8 cellular contexts compared by ENCODE assay signal in genomic region chr19:676343-677105, GRCh38. TPM values are rescaled to one million over a fixed set of nuclear protein-coding genes. Genes with fewer than 3 reads are reported as not detected.
A peak's percentile ranks its signal among the peaks of the same experiment; 100 is the strongest.
DNase-seq lines count a peak whose midpoint lies in the region; ATAC-seq and TF ChIP-seq lines count a peak whose summit lies in the region.

TSS of gene FSTL3 (plus strand) at chr19:676392. CDS start at chr19:676424, 32 bp downstream.

- intact Hi-C loops in heart left ventricle (cut with DNase I) = no loop called here

- TF ChIP-seq POLR2A in heart left ventricle (IDR thresholded peaks at IDR 0.05) = peak in 1 of 2 donors; percentile 77

- peak; percentile 49 for DNase-seq in Daoy (ENCODE audit: low read depth)
- peak in 1 of 5 donors; percentile 58 for DNase-seq in heart left ventricle
- DNase-seq in retinal pigment epithelial cell (ENCODE audit: low read depth) = peak; percentile 17
- DNase-seq in NCI-H1417 (lab: John Stamatoyannopoulos, UW) = no peak
- no peak for DNase-seq in activated effector memory CD4-positive, alpha-beta T cell treated with Interleukin-2 at 50 U/mL for 16 hours
- no peak for DNase-seq in HEK293T (ENCODE audit: extremely low spot score)
- DNase-seq in NOMO-1 (lab: John Stamatoyannopoulos, UW; ENCODE audit: unreplicated experiment in 2 of 2) = no peak

- CTCF ChIA-PET in HEK293T (lab: Yijun Ruan, JAX) = no interaction called here

- H3K36me3 ChIP-seq in heart left ventricle = peaks cover 0 to 5% (median under 1%) of the 10 kb centered on the region in 9 donors

- POLR2A ChIA-PET in HEK293T (lab: Yijun Ruan, JAX) = interaction anchor here (1.3 kb wide), 2 partner anchors 13 to 33 kb away, joined by 3 to 5 read pairs; partner anchors contain the start of gene RNF126

- ATAC-seq in heart left ventricle = peak in 1 of 4 donors; percentile 0

- H3K27ac ChIP-seq in VCaP = peak within 1 kb of the TSS; percentile 49; the same call in 1 of the 2 replicates
- H3K27ac ChIP-seq in heart left ventricle = peak within 1 kb of the TSS; percentile 83 to 99 (median 95)

- TF ChIP-seq CTCF in VCaP (conservative IDR thresholded peaks at IDR 0.05) = no peak
- no peak for TF ChIP-seq CTCF in heart left ventricle (IDR thresholded peaks at IDR 0.05)
- TF ChIP-seq CTCF in retinal pigment epithelial cell (conservative IDR thresholded peaks at IDR 0.05; ENCODE audit: low read depth, low read length) = no peak

- peaks cover 4 to 66% (median 25%) of the 10 kb centered on the region in 12 donors for H3K4me1 ChIP-seq in heart left ventricle

- H3K4me3 ChIP-seq in heart left ventricle = peak within 1 kb of the TSS; percentile 44 to 87 (median 70)
- H3K4me3 ChIP-seq in retinal pigment epithelial cell (ENCODE audit: low read length) = peak within 1 kb of the TSS; percentile 88

- WGBS in heart left ventricle, 4 donors = 3 to 9% (median 5%) methylated on average over 14 to 63 of the region's 63 CpGs

- no peaks in the 10 kb centered on the region for H3K9me3 ChIP-seq in heart left ventricle

- H3K27me3 ChIP-seq in heart left ventricle = peaks cover 0 to 19% (median 0%) of the 10 kb centered on the region in 9 donors

TF ChIP-seq in HEK293T, 16 proteins besides CTCF, POLR2A, EP300 and RAD21:
- TF ChIP-seq TARDBP (IDR thresholded peaks at IDR 0.05) = no peak
- no peak for TF ChIP-seq FOXA1 (IDR thresholded peaks at IDR 0.05)
- no peak for TF ChIP-seq FOXK2 (IDR thresholded peaks at IDR 0.05)
- TF ChIP-seq CTBP1 (IDR thresholded peaks at IDR 0.05; ENCODE audit: borderline replicate concordance) = no peak
- TF ChIP-seq ARNT (IDR thresholded peaks at IDR 0.05) = no peak
- TF ChIP-seq BHLHE40 (IDR thresholded peaks at IDR 0.05; ENCODE audit: borderline replicate concordance) = no peak
- no peak for TF ChIP-seq FOXM1 (IDR thresholded peaks at IDR 0.05; ENCODE audit: borderline replicate concordance)
- TF ChIP-seq SUZ12 (IDR thresholded peaks at IDR 0.05) = no peak
- no peak for TF ChIP-seq ZNF384 (IDR thresholded peaks at IDR 0.05)
- TF ChIP-seq SP1 (IDR thresholded peaks at IDR 0.05) = no peak

RNA-seq across cellular contexts. Expression of gene FSTL3, which starts in this region (rescaled TPM):
- total RNA-seq in Daoy (2014; rRNA removed; shearing (Covaris generic)) = 104 and 119 TPM in 2 replicates
- 100 to 1,000 TPM in 4 of 9 donors, 10 to 100 TPM in 5; 41.7 to 347 (median 99.9) TPM for total RNA-seq in heart left ventricle
- 100 to 1,000 TPM; 131 to 376 TPM for polyA plus RNA-seq in heart left ventricle

Comparison
In these comparisons a context has a peak if more than half of its experiments do, and no peak if none do; other contexts are left out.
1. DNase-seq: peak in Daoy (single experiment) and retinal pigment epithelial cell (single experiment); none in NCI-H1417 (0 of 3), activated effector memory CD4-positive, alpha-beta T cell treated with Interleukin-2 at 50 U/mL for 16 hours (single experiment), HEK293T (single experiment) and NOMO-1 (0 of 2).